In the genomic region with DNA sequence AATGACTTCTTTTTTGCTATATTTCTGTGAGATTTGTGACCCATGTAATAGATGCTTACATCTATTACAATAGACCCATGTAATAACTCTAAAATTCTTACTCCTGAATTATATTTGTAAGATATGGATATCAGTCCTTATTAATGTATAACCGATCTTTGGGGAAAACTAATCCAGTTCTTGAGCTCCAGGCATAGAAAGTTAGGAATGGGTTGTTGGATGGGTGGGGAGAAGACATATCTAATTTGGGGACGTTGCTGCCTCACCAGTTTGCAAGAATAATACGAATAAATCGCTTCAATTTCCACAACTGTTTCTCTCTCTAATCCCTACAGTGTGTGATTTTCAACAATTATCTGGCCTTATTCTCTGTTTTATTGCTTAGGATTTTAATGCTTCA, we compare ENCODE assay signal across 20 cellular contexts. TPM values are rescaled to one million over a fixed set of nuclear protein-coding genes. Genes with fewer than 3 reads are reported as not detected.
"Had no signal": no experiment of that assay in that cellular context is flagged by ENCODE, and none has a peak within 500 bp of the region (broad histone marks: within the 10 kb centered on the region; RNA-seq: fewer than 3 reads in every experiment).

No MANE protein-coding gene starts in this region.

- ATAC-seq: effector memory CD8-positive, alpha-beta T cell; foreskin keratinocyte; gastroesophageal sphincter; heart left ventricle; left cardiac atrium; left lung; left ventricle myocardium superior; lower lobe of right lung; mucosa of descending colon had no signal

- H3K27me3 ChIP-seq: esophagus muscularis mucosa, foreskin keratinocyte, gastroesophageal sphincter, heart left ventricle, left lung had no signal

- FAIRE-seq: colon, endometrium, frontal cortex, islet of Langerhans, keratinocyte had no signal

- H3K4me3 ChIP-seq: coronary artery, esophagus muscularis mucosa, gastroesophageal sphincter, heart left ventricle, left lung, lower lobe of right lung, mucosa of descending colon had no signal

- H3K27ac ChIP-seq: coronary artery, esophagus muscularis mucosa, foreskin keratinocyte, gastroesophageal sphincter, left lung, lower lobe of right lung had no signal

- DNase-seq: effector CD8-positive, alpha-beta T cell; effector memory CD8-positive, alpha-beta T cell; endodermal cell; foreskin keratinocyte; heart left ventricle; hippocampal formation; left cardiac atrium; left lung; left ventricle myocardium superior; lower lobe of right lung; mesenchymal stem cell; mucosa of descending colon had no signal

- H3K9me3 ChIP-seq: esophagus muscularis mucosa, gastroesophageal sphincter, heart left ventricle, left lung, lower lobe of right lung, mucosa of descending colon had no signal

RNA-seq across cellular contexts. Expression of gene CAVIN2, which starts 13.5 kb away (rescaled TPM):
- total RNA-seq: endodermal cell had no signal
